31 cellular contexts compared by ENCODE assay signal in the genomic region with DNA sequence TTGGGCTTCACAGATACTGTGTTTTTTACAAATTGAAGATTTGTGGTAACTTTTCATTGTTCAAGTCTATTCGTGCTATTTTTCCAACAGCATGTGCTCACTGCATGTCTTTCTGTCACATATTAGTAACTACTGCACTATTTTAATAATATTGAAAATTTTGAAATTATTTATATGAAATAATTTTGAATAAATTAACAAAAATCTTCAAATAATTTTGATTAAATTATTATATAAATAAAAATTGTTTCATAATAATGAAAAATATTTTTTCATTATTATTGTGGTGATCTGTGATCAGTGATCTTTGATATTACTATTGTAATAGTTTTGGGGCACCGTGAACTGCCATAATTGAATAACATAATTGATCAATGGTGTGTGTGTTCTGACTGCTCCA.
"Had no signal": no experiment of that assay in that cellular context is flagged by ENCODE, and none has a peak within 500 bp of the region (broad histone marks: within the 10 kb centered on the region; RNA-seq: fewer than 3 reads in every experiment).

No MANE protein-coding gene starts in this region.

- H3K27me3 Mint-ChIP-seq: activated naive CD8-positive, alpha-beta T cell treated with anti-CD3 and anti-CD28 coated beads for 36 hours; effector memory CD8-positive, alpha-beta T cell had no signal

- H3K4me1 Mint-ChIP-seq: activated naive CD4-positive, alpha-beta T cell treated with anti-CD3 and anti-CD28 coated beads, Interleukin-2, amount 50 U/mL, for 24 hours had no signal

- H3K36me3 Mint-ChIP-seq: activated naive CD4-positive, alpha-beta T cell treated with anti-CD3 and anti-CD28 coated beads, Interleukin-2, amount 50 U/mL, for 24 hours; activated naive CD8-positive, alpha-beta T cell treated with anti-CD3 and anti-CD28 coated beads for 36 hours had no signal

- H3K27ac ChIP-seq: adrenal gland, body of pancreas, epithelial cell of prostate, esophagus squamous epithelium had no signal

- H3K4me3 Mint-ChIP-seq: activated CD4-positive, alpha-beta T cell treated with anti-CD3 and anti-CD28 coated beads, Interleukin-2, amount 10 ng/mL, durations not matched to agents 7 days and 5 days; activated CD8-positive, alpha-beta T cell treated with anti-CD3 and anti-CD28 coated beads for 36 hours; activated naive CD4-positive, alpha-beta T cell treated with anti-CD3 and anti-CD28 coated beads for 36 hours; activated naive CD4-positive, alpha-beta T cell treated with anti-CD3 and anti-CD28 coated beads, Interleukin-2, amount 50 U/mL, for 24 hours; activated naive CD8-positive, alpha-beta T cell treated with anti-CD3 and anti-CD28 coated beads for 36 hours; activated naive CD8-positive, alpha-beta T cell treated with anti-CD3 and anti-CD28 coated beads, Interleukin-2, amount 50 U/mL, for 24 hours; activated T-helper 1 cell treated with anti-CD3 and anti-CD28 coated beads, Interleukin-12 subunit alpha, Interleukin-12 subunit beta, Interleukin-2, Interleukin-4 antibody, amounts not matched to agents 30 ng/mL and 10 ng/mL and 1 ng/mL, durations not matched to agents 14 hours and 24 hours and 36 hours; effector memory CD8-positive, alpha-beta T cell had no signal

- H3K4me3 ChIP-seq: adrenal gland, body of pancreas, esophagus squamous epithelium had no signal

- H3K9me3 ChIP-seq: adrenal gland, body of pancreas, esophagus squamous epithelium had no signal

- ATAC-seq: activated CD8-positive, alpha-beta T cell treated with anti-CD3 and anti-CD28 coated beads for 36 hours; activated naive CD8-positive, alpha-beta T cell treated with anti-CD3 and anti-CD28 coated beads, Interleukin-2, amount 50 U/mL, for 24 hours; body of pancreas; effector memory CD8-positive, alpha-beta T cell had no signal

- FAIRE-seq: colon, endothelial cell of umbilical vein had no signal

- H3K36me3 ChIP-seq: adrenal gland, esophagus squamous epithelium had no signal

- H3K9me3 Mint-ChIP-seq: activated CD4-positive, alpha-beta T cell treated with anti-CD3 and anti-CD28 coated beads, Interleukin-2, amount 10 ng/mL, durations not matched to agents 7 days and 5 days; activated CD8-positive, alpha-beta T cell treated with anti-CD3 and anti-CD28 coated beads for 36 hours; activated naive CD4-positive, alpha-beta T cell treated with anti-CD3 and anti-CD28 coated beads for 36 hours; activated naive CD4-positive, alpha-beta T cell treated with anti-CD3 and anti-CD28 coated beads, Interleukin-2, amount 50 U/mL, for 24 hours; activated naive CD8-positive, alpha-beta T cell treated with anti-CD3 and anti-CD28 coated beads for 36 hours; activated naive CD8-positive, alpha-beta T cell treated with anti-CD3 and anti-CD28 coated beads, Interleukin-2, amount 50 U/mL, for 24 hours; activated T-helper 1 cell treated with anti-CD3 and anti-CD28 coated beads, Interleukin-12 subunit alpha, Interleukin-12 subunit beta, Interleukin-2, Interleukin-4 antibody, amounts not matched to agents 30 ng/mL and 10 ng/mL and 1 ng/mL, durations not matched to agents 14 hours and 24 hours and 36 hours; activated T-helper 2 cell treated with anti-CD3 and anti-CD28 coated beads, Interferon-gamma antibody, Interleukin-2, Interleukin-4, amounts not matched to agents 10 μg/mL and 5 μg/mL and 100 μg/mL, durations not matched to agents 14 hours and 24 hours and 36 hours; effector memory CD8-positive, alpha-beta T cell had no signal

- H3K27ac Mint-ChIP-seq: activated CD4-positive, alpha-beta T cell treated with anti-CD3 and anti-CD28 coated beads, Interleukin-2, amount 10 ng/mL, durations not matched to agents 7 days and 5 days; activated CD8-positive, alpha-beta T cell treated with anti-CD3 and anti-CD28 coated beads for 36 hours; activated naive CD4-positive, alpha-beta T cell treated with anti-CD3 and anti-CD28 coated beads for 36 hours; activated naive CD4-positive, alpha-beta T cell treated with anti-CD3 and anti-CD28 coated beads, Interleukin-2, amount 50 U/mL, for 24 hours; activated naive CD8-positive, alpha-beta T cell treated with anti-CD3 and anti-CD28 coated beads for 36 hours; activated naive CD8-positive, alpha-beta T cell treated with anti-CD3 and anti-CD28 coated beads, Interleukin-2, amount 50 U/mL, for 24 hours; activated T-helper 1 cell treated with anti-CD3 and anti-CD28 coated beads, Interleukin-12 subunit alpha, Interleukin-12 subunit beta, Interleukin-2, Interleukin-4 antibody, amounts not matched to agents 30 ng/mL and 10 ng/mL and 1 ng/mL, durations not matched to agents 14 hours and 24 hours and 36 hours; activated T-helper 2 cell treated with anti-CD3 and anti-CD28 coated beads, Interferon-gamma antibody, Interleukin-2, Interleukin-4, amounts not matched to agents 10 μg/mL and 5 μg/mL and 100 μg/mL, durations not matched to agents 14 hours and 24 hours and 36 hours; effector memory CD8-positive, alpha-beta T cell had no signal

- H3K27me3 ChIP-seq: adrenal gland, body of pancreas, esophagus squamous epithelium had no signal

- DNase-seq: activated CD4-positive, alpha-beta T cell treated with anti-CD3 and anti-CD28 coated beads for 1 hour; activated CD4-positive, alpha-beta T cell treated with anti-CD3 and anti-CD28 coated beads for 4 hours; activated CD4-positive, alpha-beta T cell treated with anti-CD3 and anti-CD28 coated beads, Interleukin-2, amount 10 ng/mL, durations not matched to agents 7 days and 5 days; activated CD4-positive, alpha-beta T cell treated with anti-CD3 and anti-CD28 coated beads, Interleukin-2, amount 50 U/mL, for 4 hours; activated CD8-positive, alpha-beta memory T cell treated with anti-CD3 and anti-CD28 coated beads for 24 hours; activated CD8-positive, alpha-beta T cell treated with anti-CD3 and anti-CD28 coated beads for 36 hours; activated effector memory CD4-positive, alpha-beta T cell treated with anti-CD3 and anti-CD28 coated beads, Interleukin-2, amount 50 U/mL, for 16 hours; activated naive CD4-positive, alpha-beta T cell treated with anti-CD3 and anti-CD28 coated beads for 36 hours; activated naive CD8-positive, alpha-beta T cell treated with anti-CD3 and anti-CD28 coated beads for 36 hours; activated naive CD8-positive, alpha-beta T cell treated with anti-CD3 and anti-CD28 coated beads, Interleukin-2, amount 50 U/mL, for 24 hours; activated T-cell treated with anti-CD3 and anti-CD28 coated beads, Interleukin-2, amount 50 U/mL, for 1 hour; activated T-cell treated with anti-CD3 and anti-CD28 coated beads, Interleukin-2, amount 50 U/mL, for 48 hours; adrenal gland; amygdala; aorta; body of pancreas; caudate nucleus; cortex of kidney; dermis blood vessel endothelial cell; effector CD4-positive, alpha-beta T cell; effector memory CD8-positive, alpha-beta T cell; esophagus squamous epithelium; foreskin melanocyte; head of caudate nucleus; T-helper 2 cell had no signal
